7 cellular contexts compared by ENCODE assay signal in genomic region chr1:200888349-200888838, GRCh38. TPM values are rescaled to one million over a fixed set of nuclear protein-coding genes. Genes with fewer than 3 reads are reported as not detected.
DNase-seq lines count a peak whose midpoint lies in the region; ATAC-seq and TF ChIP-seq lines count a peak whose summit lies in the region.

No MANE protein-coding gene starts in this region.

- no peaks in the 10 kb centered on the region for H3K9me3 ChIP-seq in Peyer's patch

- H3K27ac ChIP-seq in Peyer's patch: peak overlapping the region in 3 of 4 donors; percentile 27 to 62 (median 34)
- H3K27ac ChIP-seq in RWPE1: no peak overlapping the region

- peak; percentile 53 to 90 (median 82) for DNase-seq in Peyer's patch
- peak; percentile 62 for DNase-seq in activated gamma-delta T cell treated with anti-CD3 and anti-CD28 coated beads, Interleukin-2, amount 50 U/mL, for 16 hours (ENCODE audit: low read depth)
- peak; percentile 20 for DNase-seq in stimulated activated CD4-positive, alpha-beta T cell treated with anti-CD3 and anti-CD28 coated beads, Interleukin-2, amount 100 ng/mL, for 4 hours (ENCODE audit: low read depth)
- DNase-seq in RWPE1 (ENCODE audit: low spot score): no peak
- DNase-seq in NCI-H748 (lab: John Stamatoyannopoulos, UW; ENCODE audit: unreplicated experiment): no peak

- no peak for TF ChIP-seq POLR2A in Peyer's patch (IDR thresholded peaks at IDR 0.05)

- TF ChIP-seq CTCF in Peyer's patch (IDR thresholded peaks at IDR 0.05) (no peak), RWPE1 (conservative IDR thresholded peaks at IDR 0.05; ENCODE audit: low read depth) (no peak)

- H3K4me3 ChIP-seq in Peyer's patch: peak overlapping the region in 1 of 4 donors; percentile 4

- CTCF ChIA-PET in RWPE1 (lab: Yijun Ruan, JAX): interaction anchor here (1.2 to 1.4 kb wide), 2 partner anchors 83 to 330 kb away, joined by 4 to 5 read pairs; no protein-coding TSS in a partner anchor

- H3K36me3 ChIP-seq in Peyer's patch: no peaks in the 10 kb centered on the region

- ATAC-seq in GM18870 (IDR thresholded peaks at IDR 0.05; ENCODE audit: unreplicated experiment): peak; percentile 93
- ATAC-seq in HG02943 (IDR thresholded peaks at IDR 0.05; ENCODE audit: low read depth, unreplicated experiment): peak; percentile 86

- peaks cover 0 to 9% (median 6%) of the 10 kb centered on the region in 4 donors for H3K4me1 ChIP-seq in Peyer's patch

- H3K27me3 ChIP-seq in Peyer's patch: no peaks in the 10 kb centered on the region

- POLR2A ChIA-PET in RWPE1 (lab: Yijun Ruan, JAX; ENCODE audit: low non-redundant PET): no interaction called here

RNA-seq across cellular contexts. Expression of gene INAVA, which starts 6.3 kb away (rescaled TPM):
- 100 to 1,000 TPM in 3 of 4 donors, 10 to 100 TPM in 1; 33.8 to 492 (median 332) TPM for total RNA-seq in Peyer's patch

RNA-seq across cellular contexts. Expression of gene GPR25, which starts 15.6 kb away (rescaled TPM):
- total RNA-seq in Peyer's patch: not detected

Comparison
In these comparisons a context has a peak if more than half of its experiments do, and no peak if none do; other contexts are left out.
1. DNase-seq: peak in Peyer's patch (3 of 3), activated gamma-delta T cell treated with anti-CD3 and anti-CD28 coated beads, Interleukin-2, amount 50 U/mL, for 16 hours (single experiment) and stimulated activated CD4-positive, alpha-beta T cell treated with anti-CD3 and anti-CD28 coated beads, Interleukin-2, amount 100 ng/mL, for 4 hours (single experiment); none in RWPE1 (single experiment) and NCI-H748 (single experiment).